Comparison of ENCODE assay signal across 37 cellular contexts in genomic region chr2:154688373-154688772, GRCh38. TPM values are rescaled to one million over a fixed set of nuclear protein-coding genes. Genes with fewer than 3 reads are reported as not detected.
"Had no signal": no experiment of that assay in that cellular context is flagged by ENCODE, and none has a peak within 500 bp of the region (broad histone marks: within the 10 kb centered on the region; RNA-seq: fewer than 3 reads in every experiment).

No MANE protein-coding gene starts in this region.

- H3K4me3 Mint-ChIP-seq: activated CD4-positive, alpha-beta memory T cell treated with anti-CD3 and anti-CD28 coated beads, Interleukin-2, amount 10 ng/mL, durations not matched to agents 7 days and 5 days; activated CD8-positive, alpha-beta memory T cell treated with anti-CD3 and anti-CD28 coated beads, Interleukin-2, amount 10 ng/mL, durations not matched to agents 7 days and 5 days; activated naive CD8-positive, alpha-beta T cell treated with anti-CD3 and anti-CD28 coated beads for 36 hours; activated T-cell treated with anti-CD3 and anti-CD28 coated beads, Interleukin-2, amount 50 U/mL, for 72 hours; activated T-helper 17 cell treated with anti-CD3 and anti-CD28 coated beads, Interleukin-2, amount 50 U/mL, for 72 hours had no signal

- H3K4me3 ChIP-seq: SJCRH30, SK-N-MC had no signal

- H3K27ac ChIP-seq: brain microvascular endothelial cell, SJCRH30, SK-N-MC, WERI-Rb-1 had no signal

- H3K27me3 Mint-ChIP-seq: activated CD4-positive, alpha-beta memory T cell treated with anti-CD3 and anti-CD28 coated beads, Interleukin-2, amount 10 ng/mL, durations not matched to agents 7 days and 5 days; activated CD8-positive, alpha-beta memory T cell treated with anti-CD3 and anti-CD28 coated beads, Interleukin-2, amount 10 ng/mL, durations not matched to agents 7 days and 5 days; activated naive CD8-positive, alpha-beta T cell treated with anti-CD3 and anti-CD28 coated beads for 36 hours; activated T-helper 17 cell treated with anti-CD3 and anti-CD28 coated beads, Interleukin-2, amount 50 U/mL, for 72 hours had no signal

- H3K9me3 Mint-ChIP-seq: activated CD4-positive, alpha-beta memory T cell treated with anti-CD3 and anti-CD28 coated beads, Interleukin-2, amount 10 ng/mL, durations not matched to agents 7 days and 5 days; activated naive CD8-positive, alpha-beta T cell treated with anti-CD3 and anti-CD28 coated beads for 36 hours had no signal

- H3K36me3 Mint-ChIP-seq: activated CD8-positive, alpha-beta memory T cell treated with anti-CD3 and anti-CD28 coated beads, Interleukin-2, amount 10 ng/mL, durations not matched to agents 7 days and 5 days; activated naive CD8-positive, alpha-beta T cell treated with anti-CD3 and anti-CD28 coated beads for 36 hours had no signal

- H3K4me1 Mint-ChIP-seq: activated CD4-positive, alpha-beta memory T cell treated with anti-CD3 and anti-CD28 coated beads, Interleukin-2, amount 10 ng/mL, durations not matched to agents 7 days and 5 days; activated CD8-positive, alpha-beta memory T cell treated with anti-CD3 and anti-CD28 coated beads, Interleukin-2, amount 10 ng/mL, durations not matched to agents 7 days and 5 days; activated naive CD8-positive, alpha-beta T cell treated with anti-CD3 and anti-CD28 coated beads for 36 hours; activated T-helper 17 cell treated with anti-CD3 and anti-CD28 coated beads, Interleukin-2, amount 50 U/mL, for 72 hours had no signal

- ATAC-seq: activated CD8-positive, alpha-beta memory T cell treated with anti-CD3 and anti-CD28 coated beads, Interleukin-2, amount 10 ng/mL, durations not matched to agents 7 days and 5 days; activated T-cell treated with anti-CD3 and anti-CD28 coated beads, Interleukin-2, amount 50 U/mL, for 72 hours; activated T-helper 17 cell treated with anti-CD3 and anti-CD28 coated beads, Interleukin-2, amount 50 U/mL, for 72 hours had no signal

- H3K9me3 ChIP-seq: SJCRH30 had no signal

- DNase-seq: activated CD4-positive, alpha-beta memory T cell treated with anti-CD3 and anti-CD28 coated beads, Interleukin-2, amount 10 ng/mL, durations not matched to agents 7 days and 5 days; activated CD4-positive, alpha-beta T cell treated with anti-CD3 and anti-CD28 coated beads for 1 hour; activated CD4-positive, alpha-beta T cell treated with anti-CD3 and anti-CD28 coated beads for 48 hours; activated CD4-positive, CD25-positive, alpha-beta regulatory T cell; activated CD8-positive, alpha-beta memory T cell treated with anti-CD3 and anti-CD28 coated beads for 24 hours; activated CD8-positive, alpha-beta memory T cell treated with anti-CD3 and anti-CD28 coated beads, Interleukin-2, amount 10 ng/mL, durations not matched to agents 7 days and 5 days; activated CD8-positive, alpha-beta memory T cell treated with anti-CD3 and anti-CD28 coated beads, Interleukin-2, amount 50 U/mL, for 48 hours; activated effector memory CD4-positive, alpha-beta T cell treated with anti-CD3 and anti-CD28 coated beads, Interleukin-2, amount 50 U/mL, for 16 hours; activated naive CD4-positive, alpha-beta T cell; activated naive CD4-positive, alpha-beta T cell treated with anti-CD3 and anti-CD28 coated beads, Interleukin-2, amount 50 U/mL, for 16 hours; activated naive CD8-positive, alpha-beta T cell treated with anti-CD3 and anti-CD28 coated beads for 36 hours; activated T-cell treated with anti-CD3 and anti-CD28 coated beads, Interleukin-2, amount 50 U/mL, for 1 hour; activated T-cell treated with anti-CD3 and anti-CD28 coated beads, Interleukin-2, amount 50 U/mL, for 72 hours; amniotic stem cell; aorta; brain microvascular endothelial cell; central memory CD4-positive, alpha-beta T cell; Karpas-422; NCI-H1105; NCI-H1417 treated with DMSO at 0.1 percent for 48 hours; NCI-H187 treated with DMSO at 0.1 percent for 48 hours; NCI-H2081; NCI-H226; NCI-H446 treated with DMSO at 0.1 percent for 48 hours; NCI-H524; NCI-H69; NCI-H82; OCI-M1; SHP77; SJCRH30; T1000; WERI-Rb-1 had no signal

- H3K27ac Mint-ChIP-seq: activated CD4-positive, alpha-beta memory T cell treated with anti-CD3 and anti-CD28 coated beads, Interleukin-2, amount 10 ng/mL, durations not matched to agents 7 days and 5 days; activated CD8-positive, alpha-beta memory T cell treated with anti-CD3 and anti-CD28 coated beads, Interleukin-2, amount 10 ng/mL, durations not matched to agents 7 days and 5 days; activated naive CD8-positive, alpha-beta T cell treated with anti-CD3 and anti-CD28 coated beads for 36 hours; activated T-cell treated with anti-CD3 and anti-CD28 coated beads, Interleukin-2, amount 50 U/mL, for 72 hours; activated T-helper 17 cell treated with anti-CD3 and anti-CD28 coated beads, Interleukin-2, amount 50 U/mL, for 72 hours had no signal

- H3K27me3 ChIP-seq: brain microvascular endothelial cell, SJCRH30 had no signal

- H3K36me3 ChIP-seq: brain microvascular endothelial cell, SJCRH30, WERI-Rb-1 had no signal

- H3K4me1 ChIP-seq: SJCRH30 had no signal

RNA-seq across cellular contexts. Expression of gene KCNJ3, which starts 10.1 kb away (rescaled TPM):
- total RNA-seq: activated CD4-positive, alpha-beta memory T cell treated with anti-CD3 and anti-CD28 coated beads, Interleukin-2, amount 10 ng/mL, durations not matched to agents 7 days and 5 days; activated CD8-positive, alpha-beta memory T cell treated with anti-CD3 and anti-CD28 coated beads, Interleukin-2, amount 10 ng/mL, durations not matched to agents 7 days and 5 days; activated naive CD8-positive, alpha-beta T cell treated with anti-CD3 and anti-CD28 coated beads for 36 hours; activated T-cell treated with anti-CD3 and anti-CD28 coated beads, Interleukin-2, amount 50 U/mL, for 72 hours; activated T-helper 17 cell treated with anti-CD3 and anti-CD28 coated beads, Interleukin-2, amount 50 U/mL, for 72 hours; MCF 10A; SJCRH30; T-helper 1 cell treated with Interleukin-12 subunit alpha and Interleukin-12 subunit beta and Interleukin-4 antibody, amounts not matched to agents 30 ng/mL and 1 ng/mL, for 36 hours; T-helper 2 cell treated with Interferon-gamma antibody and Interleukin-4, amounts not matched to agents 100 ng/mL and 5 ng/mL, for 36 hours had no signal
